ENCODE assay signal across 9 cellular contexts in genomic region chr15:39784125-39784524, GRCh38. TPM values are rescaled to one million over a fixed set of nuclear protein-coding genes. Genes with fewer than 3 reads are reported as not detected.
DNase-seq lines count a peak whose midpoint lies in the region; ATAC-seq and TF ChIP-seq lines count a peak whose summit lies in the region.
"Had no signal": no experiment of that assay in that cellular context is flagged by ENCODE, and none has a peak within 500 bp of the region (broad histone marks: within the 10 kb centered on the region; RNA-seq: fewer than 3 reads in every experiment).

No MANE protein-coding gene starts in this region.

- in situ Hi-C loops in GM13977 (cut with MboI; ENCODE audit: low pct_unique_long_range_greater_than_20kb, low sequenced_read_pairs, unreplicated experiment), result no loop called here

- TF ChIP-seq CTCF in NB4 (IDR thresholded peaks at IDR 0.05; ENCODE audit: low read depth, low read length) (no peak), osteoblast (IDR thresholded peaks at IDR 0.05; ENCODE audit: extremely low read depth, low read depth, low read length) (no peak), psoas muscle (IDR thresholded peaks at IDR 0.05) (no peak), GM13977 (IDR thresholded peaks at IDR 0.05; ENCODE audit: extremely low read depth, insufficient read depth, missing control alignments) (no peak)

- H3K27ac ChIP-seq in ectodermal cell (ENCODE audit: insufficient read depth, low read depth, low read length, poor library complexity, severe bottlenecking), result no peak overlapping the region
- H3K27ac ChIP-seq in osteoblast (ENCODE audit: low read depth, low read length), result peak overlapping the region; percentile 67
- no peak overlapping the region for H3K27ac ChIP-seq in psoas muscle
- H3K27ac ChIP-seq: HL-60 had no signal

- no peak overlapping the region for H2AFZ ChIP-seq in osteoblast (ENCODE audit: low read length)

- peak overlapping the region; percentile 91 for H3K4me2 ChIP-seq in osteoblast (ENCODE audit: insufficient read depth, low read length)

- peaks cover 24% of the 10 kb centered on the region for H3K79me2 ChIP-seq in osteoblast (ENCODE audit: insufficient read depth, low read length)

- intact Hi-C loops in psoas muscle (cut with DNase I), result loop anchor here (10.0 kb wide), 4 partner anchors 141 to 321 kb away; partner anchors contain the start of genes BMF (in 1 of the 2), GPR176 (in 1 of the 2) and SRP14 (in 1 of the 2)

- H3K27me3 ChIP-seq in ectodermal cell (ENCODE audit: control insufficient read depth, insufficient read depth, low read length, poor library complexity, severe bottlenecking), result no peaks in the 10 kb centered on the region
- no peaks in the 10 kb centered on the region for H3K27me3 ChIP-seq in osteoblast (ENCODE audit: insufficient read depth, low read length)
- H3K27me3 ChIP-seq in psoas muscle (ENCODE audit: insufficient read depth in 3 of 3, low read length in 2 of 3), result peaks cover 0 to 30% (median 0%) of the 10 kb centered on the region in 3 donors

- peak overlapping the region; percentile 95 for H3K4me3 ChIP-seq in NB4 (ENCODE audit: low read depth, low read length)
- peak overlapping the region; percentile 7 for H3K4me3 ChIP-seq in ectodermal cell (ENCODE audit: insufficient read depth, low read depth, low read length)
- H3K4me3 ChIP-seq in osteoblast (ENCODE audit: insufficient read depth, low read length), result peak overlapping the region; percentile 80
- no peak overlapping the region for H3K4me3 ChIP-seq in psoas muscle

- TF ChIP-seq POLR2A in NB4 (IDR thresholded peaks at IDR 0.05; ENCODE audit: extremely low read depth, insufficient read length), result no peak

- ATAC-seq in HG02623 (IDR thresholded peaks at IDR 0.05; ENCODE audit: unreplicated experiment) (no peak), psoas muscle (no peak)

- H3K4me1 ChIP-seq in ectodermal cell (ENCODE audit: control insufficient read depth, insufficient read depth, low read length), result peaks cover 10% of the 10 kb centered on the region
- H3K4me1 ChIP-seq in osteoblast (ENCODE audit: insufficient read depth, low read length), result peaks cover 53% of the 10 kb centered on the region
- H3K4me1 ChIP-seq in psoas muscle, result no peaks in the 10 kb centered on the region

- peak; percentile 47 for DNase-seq in EL
- peak; percentile 11 for DNase-seq in NB4 (ENCODE audit: low read depth)
- no peak for DNase-seq in osteoblast (ENCODE audit: insufficient read length, low spot score, missing footprints)
- DNase-seq in psoas muscle, result no peak
- DNase-seq in GM13977 (ENCODE audit: low spot score), result no peak
- no peak for DNase-seq in activated CD8-positive, alpha-beta memory T cell treated with anti-CD3 and anti-CD28 coated beads, Interleukin-2, amount 50 U/mL, for 48 hours

- no peaks in the 10 kb centered on the region for H3K9me3 ChIP-seq in ectodermal cell (ENCODE audit: control insufficient read depth, low read length)
- H3K9me3 ChIP-seq in osteoblast (ENCODE audit: low read depth, low read length), result no peaks in the 10 kb centered on the region
- no peaks in the 10 kb centered on the region for H3K9me3 ChIP-seq in psoas muscle

- H4K20me1 ChIP-seq in osteoblast (ENCODE audit: insufficient read depth, low read length), result no peaks in the 10 kb centered on the region

- 90 to 93% methylated on average over 3 to 4 of the region's 4 CpGs for WGBS in ectodermal cell, 2 experiments
- WGBS in psoas muscle, 3 donors, result 49 to 58% (median 53%) methylated on average over 4 of the region's 4 CpGs

- H3K36me3 ChIP-seq in ectodermal cell (ENCODE audit: control insufficient read depth, insufficient read depth, low read length) (no peaks in the 10 kb centered on the region), osteoblast (ENCODE audit: insufficient read depth, low read length) (no peaks in the 10 kb centered on the region), psoas muscle (ENCODE audit: insufficient read depth in 1 of 2, low read depth in 1 of 2) (no peaks in the 10 kb centered on the region)

RNA-seq across cellular contexts. Expression of gene FSIP1, which starts 1.5 kb away (rescaled TPM):
- 4.5 TPM for polyA plus RNA-seq in ectodermal cell (2013, experiment 1 of 4)
- polyA plus RNA-seq in ectodermal cell (2013, experiment 2 of 4), result 3.2 TPM
- polyA plus RNA-seq in ectodermal cell (2013, experiment 3 of 4), result 2.4 TPM
- 3.4 TPM for polyA plus RNA-seq in ectodermal cell (2013, experiment 4 of 4)
- total RNA-seq in osteoblast (2.1 and 3.6 TPM in 2 replicates), psoas muscle (1 to 10 TPM in 2 of 4 donors, under 1 TPM in 1, not detected in 1; 0.68 to 2.4 (median 1.2) TPM)
- under 1 TPM; 0.04 to 0.59 (median 0.07) TPM for polyA plus RNA-seq in psoas muscle

Comparison
In these comparisons a context has a peak if more than half of its experiments do, and no peak if none do; other contexts are left out.
1. DNase-seq: peak in EL (single experiment) and NB4 (single experiment); none in osteoblast (single experiment), psoas muscle (0 of 2), GM13977 (single experiment) and activated CD8-positive, alpha-beta memory T cell treated with anti-CD3 and anti-CD28 coated beads, Interleukin-2, amount 50 U/mL, for 48 hours (single experiment).